In genomic region chr10:101040851-101041250, GRCh38 we compare ENCODE assay signal across 2 cellular contexts.
TF ChIP-seq lines count a peak whose summit lies in the region.

No MANE protein-coding gene starts in this region.

TF ChIP-seq in HCT116, 20 proteins besides CTCF, POLR2A, EP300 and RAD21:
- TF ChIP-seq EZH2 (IDR thresholded peaks at IDR 0.05) (no peak), MAX (IDR thresholded peaks at IDR 0.05) (no peak), ATF3 (IDR thresholded peaks at IDR 0.05) (no peak), EGR1 (IDR thresholded peaks at IDR 0.05; ENCODE audit: low read depth) (no peak), ZFX (IDR thresholded peaks at IDR 0.05) (no peak), TCF7L2 (IDR thresholded peaks at IDR 0.05; ENCODE audit: borderline replicate concordance, extremely low read depth, insufficient read depth, insufficient read length) (no peak), JUND (IDR thresholded peaks at IDR 0.05) (no peak), SRF (IDR thresholded peaks at IDR 0.05; ENCODE audit: low read depth) (no peak), ZBTB33 (IDR thresholded peaks at IDR 0.05; ENCODE audit: extremely low read depth, insufficient replicate concordance, low read length) (no peak), ZNF274 (IDR thresholded peaks at IDR 0.05; ENCODE audit: low read depth, low read length) (no peak), CBX3 (IDR thresholded peaks at IDR 0.05; ENCODE audit: low read depth) (no peak), POLR2AphosphoS5 (IDR thresholded peaks at IDR 0.05; ENCODE audit: low read depth, low read length) (no peak), REST (IDR thresholded peaks at IDR 0.05; ENCODE audit: low read depth) (no peak), FOSL1 (IDR thresholded peaks at IDR 0.05; ENCODE audit: low read depth) (no peak), EZH2phosphoT487 (IDR thresholded peaks at IDR 0.05; ENCODE audit: borderline replicate concordance) (no peak), CEBPB (IDR thresholded peaks at IDR 0.05; ENCODE audit: low read depth) (no peak), YY1 (IDR thresholded peaks at IDR 0.05; ENCODE audit: extremely low read depth, insufficient replicate concordance, low read depth, low read length) (no peak), ELF1 (IDR thresholded peaks at IDR 0.05; ENCODE audit: borderline replicate concordance, low read depth) (no peak)

TF ChIP-seq in H1, 55 proteins besides CTCF, POLR2A, EP300 and RAD21:
- TF ChIP-seq SUZ12 (IDR thresholded peaks at IDR 0.05; ENCODE audit: low read length) = no peak
- TF ChIP-seq POLR2AphosphoS5 (IDR thresholded peaks at IDR 0.05; ENCODE audit: low read depth, low read length) = no peak
- no peak for TF ChIP-seq ZNF274 (IDR thresholded peaks at IDR 0.05; ENCODE audit: borderline replicate concordance, extremely low read depth, low read length)
- no peak for TF ChIP-seq NRF1 (IDR thresholded peaks at IDR 0.05; ENCODE audit: low read depth, low read length)
- no peak for TF ChIP-seq SP4 (IDR thresholded peaks at IDR 0.05; ENCODE audit: low read length)
- no peak for TF ChIP-seq RFX5 (IDR thresholded peaks at IDR 0.05; ENCODE audit: borderline replicate concordance, low read depth, low read length)
- no peak for TF ChIP-seq HDAC2 (IDR thresholded peaks at IDR 0.05; ENCODE audit: borderline replicate concordance in 1 of 2, low read depth in 2 of 2, low read length in 2 of 2)
- TF ChIP-seq TBP (IDR thresholded peaks at IDR 0.05; ENCODE audit: low read depth, low read length) = no peak
- no peak for TF ChIP-seq CHD1 (IDR thresholded peaks at IDR 0.05; ENCODE audit: low read depth, low read length)
- no peak for TF ChIP-seq TEAD4 (IDR thresholded peaks at IDR 0.05; ENCODE audit: low read depth, low read length)
- TF ChIP-seq SIX5 (IDR thresholded peaks at IDR 0.05; ENCODE audit: low read depth, low read length) = no peak
